In the genomic region with DNA sequence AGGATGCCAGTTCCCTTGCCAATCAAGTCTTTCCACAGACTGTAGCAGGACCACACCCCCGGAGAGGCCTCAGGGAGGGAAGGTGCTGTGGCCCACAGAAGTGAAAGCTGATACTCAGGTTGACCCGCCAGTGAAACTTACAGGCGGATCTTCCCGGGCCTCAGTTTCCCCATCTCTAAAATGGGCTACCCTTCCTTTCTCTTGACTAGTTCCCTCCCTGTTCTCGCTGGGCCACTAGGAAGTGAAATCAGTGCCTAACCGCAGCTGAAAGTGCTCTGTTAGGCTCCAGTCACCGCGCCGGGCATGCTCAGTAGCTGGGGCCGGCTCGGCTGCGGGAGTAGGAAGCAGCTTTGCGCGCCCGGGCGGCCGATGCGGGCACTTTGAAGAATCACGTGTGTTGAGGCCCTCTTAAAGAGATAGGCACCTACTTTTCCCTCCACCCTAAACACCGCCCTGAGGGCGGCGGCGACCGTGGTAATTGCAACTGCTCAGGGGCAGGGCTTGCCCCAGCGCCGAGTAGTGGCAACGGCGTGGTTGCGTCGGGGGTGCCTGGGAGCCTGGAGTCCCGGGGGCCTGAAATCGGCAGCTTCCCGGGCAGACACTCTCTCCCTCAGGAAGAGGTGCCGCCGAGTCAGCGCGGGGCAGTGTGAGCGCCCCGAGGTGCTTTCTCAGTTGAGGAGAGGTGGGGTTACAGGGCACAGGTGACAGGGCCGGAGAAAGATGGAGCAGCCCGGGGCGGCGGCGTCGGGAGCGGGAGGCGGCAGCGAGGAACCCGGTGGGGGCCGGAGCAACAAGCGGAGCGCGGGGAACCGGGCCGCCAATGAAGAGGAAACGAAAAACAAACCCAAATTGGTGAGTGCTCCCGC, we compare ENCODE assay signal across 8 cellular contexts. TPM values are rescaled to one million over a fixed set of nuclear protein-coding genes. Genes with fewer than 3 reads are reported as not detected.
A peak's percentile ranks its signal among the peaks of the same experiment; 100 is the strongest.
DNase-seq lines count a peak whose midpoint lies in the region; ATAC-seq and TF ChIP-seq lines count a peak whose summit lies in the region.

Gene DIAPH2, plus strand, starts transcription at position 504 of the 866 bp plus-strand sequence.

- H3K4me3 ChIP-seq in OCI-LY7 (ENCODE audit: low read depth, low read length, poor library complexity, severe bottlenecking) (peak within 1 kb of the TSS; percentile 89), fibroblast of mammary gland (ENCODE audit: control insufficient read depth, low read depth, low read length) (peak within 1 kb of the TSS; percentile 68)

- intact Hi-C loops in OCI-LY7 (cut with micrococcal nuclease; ENCODE audit: unreplicated experiment), result loop anchor here (2.0 to 10.0 kb wide), 2 partner anchors 150 to 1224 kb away; no protein-coding TSS in a partner anchor
- intact Hi-C loops in activated T-helper 1 cell treated with anti-CD3 and anti-CD28 coated beads, Interleukin-12 subunit alpha, Interleukin-12 subunit beta, Interleukin-2, Interleukin-4 antibody, amounts not matched to agents 30 ng/mL and 10 ng/mL and 1 ng/mL, durations not matched to agents 14 hours and 24 hours and 36 hours (cut with micrococcal nuclease), result loop anchor here (5.0 to 10.0 kb wide), 3 partner anchors 38 to 713 kb away; no protein-coding TSS in a partner anchor
- intact Hi-C loops in natural killer cell (cut with micrococcal nuclease), result no loop called here

- no peaks in the 10 kb centered on the region for H4K20me1 ChIP-seq in OCI-LY7 (ENCODE audit: insufficient read depth, low read length)

- TF ChIP-seq CTCF in OCI-LY7 (conservative IDR thresholded peaks at IDR 0.05; ENCODE audit: low read length), result no peak; the same call in 1 of the 2 replicates
- TF ChIP-seq CTCF in fibroblast of mammary gland (conservative IDR thresholded peaks at IDR 0.05; ENCODE audit: control insufficient read depth, insufficient read depth, low read depth, low read length), result no peak
- no peak for TF ChIP-seq CTCF in natural killer cell (IDR thresholded peaks at IDR 0.05)

- no peaks in the 10 kb centered on the region for H3K27me3 Mint-ChIP-seq in activated T-helper 1 cell treated with anti-CD3 and anti-CD28 coated beads, Interleukin-12 subunit alpha, Interleukin-12 subunit beta, Interleukin-2, Interleukin-4 antibody, amounts not matched to agents 30 ng/mL and 10 ng/mL and 1 ng/mL, durations not matched to agents 14 hours and 24 hours and 36 hours (ENCODE audit: insufficient read depth)
- peaks cover 0 to 6% of the 10 kb centered on the region in 2 donors for H3K27me3 Mint-ChIP-seq in natural killer cell (ENCODE audit: low read depth in 2 of 2)
- peaks cover 0 to 5% of the 10 kb centered on the region in 2 donors for H3K27me3 Mint-ChIP-seq in stimulated activated naive B cell treated with anti-CD40 and anti-IgM and Interleukin-4, amounts not matched to agents 10 μg/mL and 1 μg/mL and 100 μg/mL, for 72 hours

- CTCF ChIA-PET in OCI-LY7 (lab: Charles Lee; ENCODE audit: unreplicated experiment), result no interaction called here

- peak within 1 kb of the TSS; percentile 83; the same call in 1 of the 2 replicates for H2AFZ ChIP-seq in OCI-LY7 (ENCODE audit: low read length)

- H3K9me3 Mint-ChIP-seq in activated T-helper 1 cell treated with anti-CD3 and anti-CD28 coated beads, Interleukin-12 subunit alpha, Interleukin-12 subunit beta, Interleukin-2, Interleukin-4 antibody, amounts not matched to agents 30 ng/mL and 10 ng/mL and 1 ng/mL, durations not matched to agents 14 hours and 24 hours and 36 hours, result no peaks in the 10 kb centered on the region
- H3K9me3 Mint-ChIP-seq in natural killer cell, result no peaks in the 10 kb centered on the region
- no peaks in the 10 kb centered on the region for H3K9me3 Mint-ChIP-seq in stimulated activated naive B cell treated with anti-CD40 and anti-IgM and Interleukin-4, amounts not matched to agents 10 μg/mL and 1 μg/mL and 100 μg/mL, for 72 hours

- peak within 1 kb of the TSS; percentile 68 for H3K27ac ChIP-seq in OCI-LY7 (ENCODE audit: low read depth, low read length, poor library complexity, severe bottlenecking)

- peak; percentile 77 for ATAC-seq in GM19025 (IDR thresholded peaks at IDR 0.05; ENCODE audit: low read depth, unreplicated experiment)
- peak; percentile 92 for ATAC-seq in HG03280 (IDR thresholded peaks at IDR 0.05; ENCODE audit: unreplicated experiment)
- peak; percentile 81 to 90 (median 88) for ATAC-seq in natural killer cell
- ATAC-seq in stimulated activated naive B cell treated with anti-CD40 and anti-IgM and Interleukin-4, amounts not matched to agents 10 μg/mL and 1 μg/mL and 100 μg/mL, for 72 hours (replicated peaks), result peak; percentile 81 to 88

- BruUV-seq in OCI-LY7 (replicated peaks; lab: Mats Ljungman, UMichigan), result no TSS peak

- H3K4me2 ChIP-seq in OCI-LY7 (ENCODE audit: low read length), result peak within 1 kb of the TSS; percentile 88

- H3K4me1 Mint-ChIP-seq in activated T-helper 1 cell treated with anti-CD3 and anti-CD28 coated beads, Interleukin-12 subunit alpha, Interleukin-12 subunit beta, Interleukin-2, Interleukin-4 antibody, amounts not matched to agents 30 ng/mL and 10 ng/mL and 1 ng/mL, durations not matched to agents 14 hours and 24 hours and 36 hours (ENCODE audit: low read depth), result peaks cover 36% of the 10 kb centered on the region
- peaks cover 11 to 35% of the 10 kb centered on the region in 2 donors for H3K4me1 Mint-ChIP-seq in natural killer cell
- H3K4me1 Mint-ChIP-seq in stimulated activated naive B cell treated with anti-CD40 and anti-IgM and Interleukin-4, amounts not matched to agents 10 μg/mL and 1 μg/mL and 100 μg/mL, for 72 hours, result peaks cover 4 to 9% of the 10 kb centered on the region in 2 donors

- peaks cover 31% of the 10 kb centered on the region for H3K79me2 ChIP-seq in OCI-LY7 (ENCODE audit: insufficient read depth, low read depth, low read length)

- peak within 1 kb of the TSS; percentile 95 for H3K27ac Mint-ChIP-seq in activated T-helper 1 cell treated with anti-CD3 and anti-CD28 coated beads, Interleukin-12 subunit alpha, Interleukin-12 subunit beta, Interleukin-2, Interleukin-4 antibody, amounts not matched to agents 30 ng/mL and 10 ng/mL and 1 ng/mL, durations not matched to agents 14 hours and 24 hours and 36 hours
- peak within 1 kb of the TSS; percentile 81 to 98 for H3K27ac Mint-ChIP-seq in natural killer cell
- peak within 1 kb of the TSS; percentile 97 for H3K27ac Mint-ChIP-seq in stimulated activated naive B cell treated with anti-CD40 and anti-IgM and Interleukin-4, amounts not matched to agents 10 μg/mL and 1 μg/mL and 100 μg/mL, for 72 hours

- no peaks in the 10 kb centered on the region for H3K9me2 ChIP-seq in OCI-LY7 (ENCODE audit: insufficient read depth, low read length)

- H3K36me3 ChIP-seq in OCI-LY7 (ENCODE audit: insufficient read depth, low read length), result peaks cover 2% of the 10 kb centered on the region; the same call in 1 of the 2 replicates

- peaks cover 4% of the 10 kb centered on the region for H3K36me3 Mint-ChIP-seq in activated T-helper 1 cell treated with anti-CD3 and anti-CD28 coated beads, Interleukin-12 subunit alpha, Interleukin-12 subunit beta, Interleukin-2, Interleukin-4 antibody, amounts not matched to agents 30 ng/mL and 10 ng/mL and 1 ng/mL, durations not matched to agents 14 hours and 24 hours and 36 hours (ENCODE audit: low read depth)
- no peaks in the 10 kb centered on the region for H3K36me3 Mint-ChIP-seq in natural killer cell
- peaks cover 0 to 3% of the 10 kb centered on the region in 2 donors for H3K36me3 Mint-ChIP-seq in stimulated activated naive B cell treated with anti-CD40 and anti-IgM and Interleukin-4, amounts not matched to agents 10 μg/mL and 1 μg/mL and 100 μg/mL, for 72 hours

- H3K4me3 Mint-ChIP-seq in activated T-helper 1 cell treated with anti-CD3 and anti-CD28 coated beads, Interleukin-12 subunit alpha, Interleukin-12 subunit beta, Interleukin-2, Interleukin-4 antibody, amounts not matched to agents 30 ng/mL and 10 ng/mL and 1 ng/mL, durations not matched to agents 14 hours and 24 hours and 36 hours, result peak within 1 kb of the TSS; percentile 94
- peak within 1 kb of the TSS; percentile 97 for H3K4me3 Mint-ChIP-seq in natural killer cell
- peak within 1 kb of the TSS; percentile 94 to 97 for H3K4me3 Mint-ChIP-seq in stimulated activated naive B cell treated with anti-CD40 and anti-IgM and Interleukin-4, amounts not matched to agents 10 μg/mL and 1 μg/mL and 100 μg/mL, for 72 hours

- peaks cover 7% of the 10 kb centered on the region for H3K4me1 ChIP-seq in OCI-LY7 (ENCODE audit: insufficient read depth, low read length, poor library complexity, severe bottlenecking)

- POLR2A ChIA-PET in OCI-LY7 (lab: Charles Lee), result interaction anchor here (0.6 to 0.9 kb wide), 2 partner anchors 11 to 216 kb away, joined by 3 to 7 read pairs; no protein-coding TSS in a partner anchor

- DNase-seq in AG20443 (ENCODE audit: low spot score) (peak; percentile 75), OCI-LY7 (ENCODE audit: low spot score) (peak; percentile 87), fibroblast of mammary gland (ENCODE audit: low read depth) (peak; percentile 78), natural killer cell (peak; percentile 61)
- peak; percentile 69 for DNase-seq in activated T-helper 1 cell treated with anti-CD3 and anti-CD28 coated beads, Interleukin-12 subunit alpha, Interleukin-12 subunit beta, Interleukin-2, Interleukin-4 antibody, amounts not matched to agents 30 ng/mL and 10 ng/mL and 1 ng/mL, durations not matched to agents 14 hours and 24 hours and 36 hours (ENCODE audit: low spot score)
- peak; percentile 73 for DNase-seq in stimulated activated naive B cell treated with anti-CD40 and anti-IgM and Interleukin-4, amounts not matched to agents 10 μg/mL and 1 μg/mL and 100 μg/mL, for 72 hours

- no peaks in the 10 kb centered on the region for H3K9me3 ChIP-seq in OCI-LY7 (ENCODE audit: low read length)

RNA-seq across cellular contexts. Expression of gene DIAPH2, which starts in this region (rescaled TPM):
- 19.1 and 21.5 TPM in 2 replicates for total RNA-seq in OCI-LY7 (2014; rRNA removed; shearing (Covaris generic))
- total RNA-seq in OCI-LY7 (2022), result 21.3 and 22.5 TPM in 2 replicates
- 10.8 and 11.6 TPM in 2 replicates for total RNA-seq in activated T-helper 1 cell treated with anti-CD3 and anti-CD28 coated beads, Interleukin-12 subunit alpha, Interleukin-12 subunit beta, Interleukin-2, Interleukin-4 antibody, amounts not matched to agents 30 ng/mL and 10 ng/mL and 1 ng/mL, durations not matched to agents 14 hours and 24 hours and 36 hours
- 10 to 100 TPM; 17.0 to 18.2 (median 17.0) TPM for total RNA-seq in natural killer cell

Comparison
In these comparisons a context has a peak if more than half of its experiments do, and no peak if none do; other contexts are left out.
1. Peak in every context shown above with its lines: DNase-seq, ATAC-seq, H3K4me3 ChIP-seq and H3K27ac ChIP-seq.